ENCODE assay signal across 8 cellular contexts in genomic region chr4:183444149-183444952, GRCh38.
A peak's percentile ranks its signal among the peaks of the same experiment; 100 is the strongest.
DNase-seq lines count a peak whose midpoint lies in the region; ATAC-seq and TF ChIP-seq lines count a peak whose summit lies in the region.

Gene CDKN2AIP, plus strand, starts transcription at chr4:183444636. Its CDS starts 162 bp downstream, at chr4:183444798.

- ATAC-seq in HG03378 (IDR thresholded peaks at IDR 0.05; ENCODE audit: unreplicated experiment), result peak; percentile 82
- peak; percentile 88 to 89 for ATAC-seq in activated CD4-positive, CD25-positive, alpha-beta regulatory T cell treated with anti-CD3 and anti-CD28 coated beads, Interleukin-2, amount 50 U/mL, for 24 hours
- ATAC-seq in central memory CD8-positive, alpha-beta T cell (replicated peaks; ENCODE audit: extremely low read depth, poor library complexity, severe bottlenecking), result peak; percentile 86

- H3K4me3 Mint-ChIP-seq in central memory CD8-positive, alpha-beta T cell, result peak within 1 kb of the TSS; percentile 94

- H3K27ac Mint-ChIP-seq in central memory CD8-positive, alpha-beta T cell (ENCODE audit: low read depth), result peak within 1 kb of the TSS; percentile 97

- H3K27me3 Mint-ChIP-seq in central memory CD8-positive, alpha-beta T cell, result no peaks in the 10 kb centered on the region

- TF ChIP-seq POLR2A in GM19099 (IDR thresholded peaks at IDR 0.05; ENCODE audit: extremely low read depth, insufficient read length, low read depth), result peak; percentile 95

- no peaks in the 10 kb centered on the region for H3K9me3 Mint-ChIP-seq in central memory CD8-positive, alpha-beta T cell

- H3K36me3 Mint-ChIP-seq in central memory CD8-positive, alpha-beta T cell (ENCODE audit: insufficient read depth), result peaks cover 39% of the 10 kb centered on the region

- DNase-seq in Ammon's horn (ENCODE audit: low spot score) (peak; percentile 92), NCI-H446 treated with DMSO at 0.1 percent for 48 hours (lab: John Stamatoyannopoulos, UW) (peak; percentile 80), islet precursor cell (peak; percentile 97)
- peak; percentile 91 to 92 for DNase-seq in central memory CD8-positive, alpha-beta T cell (ENCODE audit: low spot score in 2 of 2)
- DNase-seq in stimulated activated CD4-positive, alpha-beta T cell treated with anti-CD3 and anti-CD28 coated beads, Interleukin-12 subunit alpha, Interleukin-12 subunit beta, amount 100 ng/mL, for 48 hours (ENCODE audit: low read depth in 2 of 3, low spot score in 1 of 3), result peak; percentile 83 to 88 (median 85)

- H3K4me1 Mint-ChIP-seq in central memory CD8-positive, alpha-beta T cell, result peaks cover 33% of the 10 kb centered on the region

Comparison
In these comparisons a context has a peak if more than half of its experiments do, and no peak if none do; other contexts are left out.
1. Peak in every context shown above with its lines: DNase-seq and ATAC-seq.